Comparison of ENCODE assay signal across 9 cellular contexts in genomic region chr3:61236556-61236955, GRCh38. TPM values are rescaled to one million over a fixed set of nuclear protein-coding genes. Genes with fewer than 3 reads are reported as not detected.
DNase-seq lines count a peak whose midpoint lies in the region; ATAC-seq and TF ChIP-seq lines count a peak whose summit lies in the region.
"Had no signal": no experiment of that assay in that cellular context is flagged by ENCODE, and none has a peak within 500 bp of the region (broad histone marks: within the 10 kb centered on the region; RNA-seq: fewer than 3 reads in every experiment).

No MANE protein-coding gene starts in this region.

- no peak overlapping the region for H2BK5ac ChIP-seq in H9 (ENCODE audit: insufficient read length, low read length)

- H3T11ph ChIP-seq in H9 (ENCODE audit: low read length), result no peak overlapping the region

- H4K20me1 ChIP-seq in H9 (ENCODE audit: control insufficient read depth, insufficient read depth, insufficient read length), result no peaks in the 10 kb centered on the region

- H3K4me2 ChIP-seq in H9 (ENCODE audit: insufficient read depth, insufficient read length, low read length), result no peak overlapping the region

- H3K27me3 ChIP-seq in breast epithelium, result no peaks in the 10 kb centered on the region
- H3K27me3 ChIP-seq in H9 (ENCODE audit: insufficient read depth, low read length), result no peaks in the 10 kb centered on the region

- H2BK15ac ChIP-seq in H9 (ENCODE audit: low read depth, low read length), result no peak overlapping the region

- TF ChIP-seq CTCF in MCF 10A (IDR thresholded peaks at IDR 0.05; ENCODE audit: unreplicated experiment) (no peak), breast epithelium (IDR thresholded peaks at IDR 0.05) (no peak), H9 (conservative IDR thresholded peaks at IDR 0.05) (no peak), chondrocyte (IDR thresholded peaks at IDR 0.05) (no peak)

- DNase-seq in MCF 10A (ENCODE audit: unreplicated experiment), result peak; percentile 11
- no peak for DNase-seq in breast epithelium (ENCODE audit: low spot score in 2 of 2)
- DNase-seq in Kasumi-1 (lab: John Stamatoyannopoulos, UW), result peak; percentile 19 to 28
- no peak for DNase-seq in stimulated activated naive CD8-positive, alpha-beta T cell treated with anti-CD3 and anti-CD28 coated beads, Interleukin-15, Interleukin-2, amounts not matched to agents 100 U/mL and 50 U/mL, for 24 hours
- no peak for DNase-seq in H9
- no peak for DNase-seq in inferior parietal cortex (ENCODE audit: extremely low spot score)
- DNase-seq in chondrocyte (ENCODE audit: low spot score), result no peak
- DNase-seq: NCI-H1694 had no signal

- H3K4me3 Mint-ChIP-seq in MCF 10A (ENCODE audit: unreplicated experiment) (no peak overlapping the region), H9 (no peak overlapping the region), chondrocyte (ENCODE audit: unreplicated experiment) (no peak overlapping the region)

- H3K18ac ChIP-seq in H9 (ENCODE audit: insufficient read length, low read depth, low read length), result no peak overlapping the region

- H3K23me2 ChIP-seq in H9 (ENCODE audit: insufficient read length, low read depth, low read length, poor library complexity, severe bottlenecking), result no peaks in the 10 kb centered on the region

- H3K4me1 ChIP-seq in breast epithelium (no peaks in the 10 kb centered on the region), H9 (ENCODE audit: insufficient read depth, low read length) (peaks cover 8% of the 10 kb centered on the region; the same call in 1 of the 2 replicates)

- no peaks in the 10 kb centered on the region for H3K79me2 ChIP-seq in H9 (ENCODE audit: insufficient read depth, low read length)

- no peak overlapping the region for H3K23ac ChIP-seq in H9 (ENCODE audit: insufficient read length, low read depth, low read length)

- H3K4me3 ChIP-seq in breast epithelium, result no peak overlapping the region

- H3K14ac ChIP-seq in H9 (ENCODE audit: insufficient read depth, low read length), result no peak overlapping the region

- H3K9me3 Mint-ChIP-seq in MCF 10A (ENCODE audit: unreplicated experiment) (no peaks in the 10 kb centered on the region), H9 (no peaks in the 10 kb centered on the region), chondrocyte (ENCODE audit: low read depth) (no peaks in the 10 kb centered on the region)

- no peak overlapping the region for H4K91ac ChIP-seq in H9 (ENCODE audit: insufficient read length, low read depth, low read length)

- H3K27ac ChIP-seq in breast epithelium (no peak overlapping the region), H9 (ENCODE audit: insufficient read length, low read depth, low read length) (no peak overlapping the region)

- no peak overlapping the region for H2AFZ ChIP-seq in H9 (ENCODE audit: low read length)

- H2AK5ac ChIP-seq in H9 (ENCODE audit: insufficient read length, low read length), result no peak overlapping the region

- H3K27ac Mint-ChIP-seq in MCF 10A (ENCODE audit: low read depth, unreplicated experiment) (no peak overlapping the region), H9 (no peak overlapping the region; a peak in 2 of 7 replicates), chondrocyte (ENCODE audit: unreplicated experiment) (no peak overlapping the region)

- H4K5ac ChIP-seq in H9 (ENCODE audit: insufficient read length, low read depth, low read length), result no peak overlapping the region

- H3K36me3 Mint-ChIP-seq in MCF 10A (ENCODE audit: insufficient read depth, unreplicated experiment) (no peaks in the 10 kb centered on the region), H9 (ENCODE audit: insufficient read depth in 1 of 3, low read depth in 3 of 3) (no peaks in the 10 kb centered on the region), chondrocyte (ENCODE audit: low read depth) (no peaks in the 10 kb centered on the region)

- no peak overlapping the region for H3K56ac ChIP-seq in H9 (ENCODE audit: insufficient read length, low read depth, low read length)

- CTCF ChIA-PET in MCF 10A (lab: Yijun Ruan, JAX), result no interaction called here

- H4K8ac ChIP-seq in H9 (replicated peaks; ENCODE audit: insufficient read length, low read depth, low read length), result no peak overlapping the region

- BruUV-seq in MCF 10A (replicated peaks; lab: Mats Ljungman, UMichigan), result no TSS peak

- POLR2A ChIA-PET in MCF 10A (lab: Yijun Ruan, JAX), result interaction anchor here (0.7 kb wide), 2 partner anchors 14 to 1092 kb away, joined by 3 read pairs; no protein-coding TSS in a partner anchor

- H3K36me3 ChIP-seq in breast epithelium, result no peaks in the 10 kb centered on the region

- no peak overlapping the region for H3K9ac ChIP-seq in H9 (ENCODE audit: extremely low read depth, insufficient read length, low read length)

- H3K4me1 Mint-ChIP-seq in MCF 10A (ENCODE audit: insufficient read depth, unreplicated experiment) (peaks cover 3% of the 10 kb centered on the region), H9 (peaks cover 29 to 30% of the 10 kb centered on the region in 2 experiments), chondrocyte (ENCODE audit: low read depth) (peaks cover 3% of the 10 kb centered on the region)

- no peaks in the 10 kb centered on the region for H3K79me1 ChIP-seq in H9 (ENCODE audit: insufficient read depth, low read depth, low read length, poor library complexity, severe bottlenecking)

- intact Hi-C loops in MCF 10A (cut with micrococcal nuclease), result no loop called here
- intact Hi-C loops in breast epithelium (cut with DNase I; ENCODE audit: low total_unique reads), result no loop called here

- H2BK120ac ChIP-seq in H9 (ENCODE audit: low read depth, low read length, poor library complexity, severe bottlenecking), result no peak overlapping the region

- H2BK12ac ChIP-seq in H9 (ENCODE audit: insufficient read length, low read depth, low read length), result no peak overlapping the region

- H3K4ac ChIP-seq in H9 (ENCODE audit: low read depth, low read length), result no peak overlapping the region

- H3K9me3 ChIP-seq in breast epithelium (no peaks in the 10 kb centered on the region), H9 (ENCODE audit: control insufficient read depth, low read depth, low read length) (no peaks in the 10 kb centered on the region)

- no peak for TF ChIP-seq POLR2A in breast epithelium (IDR thresholded peaks at IDR 0.05)

- H3K27me3 Mint-ChIP-seq in MCF 10A (ENCODE audit: insufficient read depth, unreplicated experiment) (no peaks in the 10 kb centered on the region), H9 (ENCODE audit: low read depth) (no peaks in the 10 kb centered on the region), chondrocyte (ENCODE audit: low read depth) (no peaks in the 10 kb centered on the region)

- ATAC-seq in HG02759 (IDR thresholded peaks at IDR 0.05; ENCODE audit: unreplicated experiment), result peak; percentile 85
- ATAC-seq in stimulated activated naive CD8-positive, alpha-beta T cell treated with anti-CD3 and anti-CD28 coated beads, Interleukin-15, Interleukin-2, amounts not matched to agents 100 U/mL and 50 U/mL, for 24 hours, result peak; percentile 59

- H2BK20ac ChIP-seq in H9 (ENCODE audit: low read depth, low read length, poor library complexity, severe bottlenecking), result no peak overlapping the region

RNA-seq across cellular contexts. Expression of gene FHIT, which starts 14.7 kb away (rescaled TPM):
- total RNA-seq in MCF 10A (2022), result 18.7 and 20.1 TPM in 2 replicates
- 10 to 100 TPM in 2 of 3 donors, 1 to 10 TPM in 1; 9.0 to 19.2 (median 17.7) TPM for total RNA-seq in breast epithelium
- 3.0 and 4.0 TPM in 2 replicates for total RNA-seq in H9 (2021)
- 2.5 to 3.8 TPM (median 3.4 TPM) in 3 replicates for total RNA-seq in chondrocyte

Comparison
In these comparisons a context has a peak if more than half of its experiments do, and no peak if none do; other contexts are left out.
1. DNase-seq: peak in MCF 10A (single experiment) and Kasumi-1 (2 of 2); none in breast epithelium (0 of 2), stimulated activated naive CD8-positive, alpha-beta T cell treated with anti-CD3 and anti-CD28 coated beads, Interleukin-15, Interleukin-2, amounts not matched to agents 100 U/mL and 50 U/mL, for 24 hours (single experiment), H9 (single experiment), inferior parietal cortex (single experiment) and chondrocyte (single experiment).